ENCODE assay signal across 1 cellular context in the genomic region with DNA sequence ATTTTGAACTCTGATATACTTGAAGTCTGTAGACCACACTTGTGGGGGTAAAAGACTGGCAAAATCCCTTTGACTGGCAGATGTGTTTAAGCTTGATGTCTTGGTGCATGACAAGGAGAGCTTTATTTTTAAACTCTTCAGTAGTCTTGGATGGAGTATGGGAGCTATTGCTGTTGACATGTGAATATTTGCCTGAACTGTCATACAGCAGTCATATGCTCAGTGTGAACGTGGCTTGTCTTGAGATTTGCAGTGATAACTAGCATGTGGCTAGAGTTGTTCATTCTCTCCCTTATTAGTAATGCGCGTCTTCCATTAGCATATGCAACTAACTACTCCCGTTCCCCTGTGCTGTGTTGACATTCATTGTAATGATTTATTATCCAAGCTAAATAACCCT.
TF ChIP-seq lines count a peak whose summit lies in the region.

No MANE protein-coding gene starts in this region.

TF ChIP-seq in SK-N-SH, 30 proteins besides CTCF, POLR2A, EP300 and RAD21 (continued from another document):
- TF ChIP-seq REST (IDR thresholded peaks at IDR 0.05; ENCODE audit: low read depth, low read length) (no peak), RCOR1 (IDR thresholded peaks at IDR 0.05; ENCODE audit: low read length) (no peak), RXRA (IDR thresholded peaks at IDR 0.05; ENCODE audit: borderline replicate concordance, low read depth) (no peak), SIN3A (IDR thresholded peaks at IDR 0.05; ENCODE audit: borderline replicate concordance, low read depth, low read length) (no peak), FOSL2 (IDR thresholded peaks at IDR 0.05; ENCODE audit: borderline replicate concordance, low read depth) (no peak), POLR2AphosphoS5 (IDR thresholded peaks at IDR 0.05; ENCODE audit: low read depth, low read length) (no peak), MXI1 (IDR thresholded peaks at IDR 0.05; ENCODE audit: low read depth, low read length) (no peak), RFX5 (IDR thresholded peaks at IDR 0.05; ENCODE audit: low read length) (no peak), USF2 (IDR thresholded peaks at IDR 0.05; ENCODE audit: borderline replicate concordance, low read depth, low read length) (no peak), CHD2 (IDR thresholded peaks at IDR 0.05; ENCODE audit: low read length, partially characterized antibody) (no peak), ELF1 (IDR thresholded peaks at IDR 0.05) (no peak), TAF1 (IDR thresholded peaks at IDR 0.05; ENCODE audit: borderline replicate concordance, low read depth, low read length) (no peak), NRF1 (IDR thresholded peaks at IDR 0.05; ENCODE audit: low read depth, low read length) (no peak), IRF3 (IDR thresholded peaks at IDR 0.05; ENCODE audit: low read depth, low read length) (no peak)
- TF ChIP-seq, protein P1, sequence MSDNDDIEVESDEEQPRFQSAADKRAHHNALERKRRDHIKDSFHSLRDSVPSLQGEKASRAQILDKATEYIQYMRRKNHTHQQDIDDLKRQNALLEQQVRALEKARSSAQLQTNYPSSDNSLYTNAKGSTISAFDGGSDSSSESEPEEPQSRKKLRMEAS (IDR thresholded peaks at IDR 0.05; ENCODE audit: low read depth): no peak
- TF ChIP-seq, protein P2, sequence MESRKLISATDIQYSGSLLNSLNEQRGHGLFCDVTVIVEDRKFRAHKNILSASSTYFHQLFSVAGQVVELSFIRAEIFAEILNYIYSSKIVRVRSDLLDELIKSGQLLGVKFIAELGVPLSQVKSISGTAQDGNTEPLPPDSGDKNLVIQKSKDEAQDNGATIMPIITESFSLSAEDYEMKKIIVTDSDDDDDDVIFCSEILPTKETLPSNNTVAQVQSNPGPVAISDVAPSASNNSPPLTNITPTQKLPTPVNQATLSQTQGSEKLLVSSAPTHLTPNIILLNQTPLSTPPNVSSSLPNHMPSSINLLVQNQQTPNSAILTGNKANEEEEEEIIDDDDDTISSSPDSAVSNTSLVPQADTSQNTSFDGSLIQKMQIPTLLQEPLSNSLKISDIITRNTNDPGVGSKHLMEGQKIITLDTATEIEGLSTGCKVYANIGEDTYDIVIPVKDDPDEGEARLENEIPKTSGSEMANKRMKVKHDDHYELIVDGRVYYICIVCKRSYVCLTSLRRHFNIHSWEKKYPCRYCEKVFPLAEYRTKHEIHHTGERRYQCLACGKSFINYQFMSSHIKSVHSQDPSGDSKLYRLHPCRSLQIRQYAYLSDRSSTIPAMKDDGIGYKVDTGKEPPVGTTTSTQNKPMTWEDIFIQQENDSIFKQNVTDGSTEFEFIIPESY (IDR thresholded peaks at IDR 0.05; ENCODE audit: borderline replicate concordance, low read depth): no peak
